10 cellular contexts compared by ENCODE assay signal in genomic region chr9:125409217-125409636, GRCh38.
DNase-seq lines count a peak whose midpoint lies in the region; ATAC-seq and TF ChIP-seq lines count a peak whose summit lies in the region.
"Had no signal": no experiment of that assay in that cellular context is flagged by ENCODE, and none has a peak within 500 bp of the region (broad histone marks: within the 10 kb centered on the region; RNA-seq: fewer than 3 reads in every experiment).

No MANE protein-coding gene starts in this region.

- no peaks in the 10 kb centered on the region for H3K9me3 Mint-ChIP-seq in endothelial cell (ENCODE audit: unreplicated experiment)

- H3K27ac ChIP-seq in BLaER1 = no peak overlapping the region
- H3K27ac ChIP-seq: parathyroid adenoma had no signal

- peaks cover 13% of the 10 kb centered on the region for H3K4me1 Mint-ChIP-seq in endothelial cell (ENCODE audit: unreplicated experiment)

- H3K9ac ChIP-seq in BLaER1 = no peak overlapping the region; the same call in 1 of the 2 replicates
- H3K9ac ChIP-seq: parathyroid adenoma had no signal

- no peak for TF ChIP-seq CTCF in endothelial cell (IDR thresholded peaks at IDR 0.05; ENCODE audit: unreplicated experiment)

- no peaks in the 10 kb centered on the region for H3K36me3 ChIP-seq in BLaER1

- H3K4me3 ChIP-seq in BLaER1 = peak overlapping the region; percentile 70; the same call in 1 of the 2 replicates

- no peaks in the 10 kb centered on the region for H4K20me1 ChIP-seq in BLaER1

- H3K9me3 ChIP-seq in BLaER1 = no peaks in the 10 kb centered on the region

- no peaks in the 10 kb centered on the region for H3K27me3 ChIP-seq in BLaER1

- peak overlapping the region; percentile 80 for H3K4me3 Mint-ChIP-seq in endothelial cell (ENCODE audit: unreplicated experiment)

- peaks cover 43% of the 10 kb centered on the region for H3K4me1 ChIP-seq in BLaER1
- H3K4me1 ChIP-seq: parathyroid adenoma had no signal

- H3K4me2 ChIP-seq in BLaER1 = peak overlapping the region; percentile 94

- ATAC-seq in left colon (no peak), HG03378 (IDR thresholded peaks at IDR 0.05; ENCODE audit: unreplicated experiment) (no peak), HG03565 (IDR thresholded peaks at IDR 0.05; ENCODE audit: unreplicated experiment) (no peak)

- H3K36me3 Mint-ChIP-seq in endothelial cell (ENCODE audit: low read depth, unreplicated experiment) = peaks cover 10% of the 10 kb centered on the region

- H3K27me3 Mint-ChIP-seq in endothelial cell (ENCODE audit: unreplicated experiment) = peaks cover 17% of the 10 kb centered on the region

- intact Hi-C loops in left colon (cut with DNase I, micrococcal nuclease) = loop anchor here (5.0 to 10.0 kb wide), 3 partner anchors 226 to 823 kb away; no protein-coding TSS in a partner anchor

- DNase-seq in ELF-1 (ENCODE audit: low read depth, low spot score) (peak; percentile 49), RKO (ENCODE audit: low spot score) (peak; percentile 54), endothelial cell (ENCODE audit: low spot score) (no peak), left colon (no peak), HCEC 1CT (no peak)
- DNase-seq: NCI-H446 had no signal

- H3K27ac Mint-ChIP-seq in endothelial cell (ENCODE audit: unreplicated experiment) = peak overlapping the region; percentile 44

Comparison
In these comparisons a context has a peak if more than half of its experiments do, and no peak if none do; other contexts are left out.
1. DNase-seq: peak in ELF-1 (single experiment) and RKO (single experiment); none in endothelial cell (single experiment), left colon (0 of 2) and HCEC 1CT (single experiment).